In the genomic region with DNA sequence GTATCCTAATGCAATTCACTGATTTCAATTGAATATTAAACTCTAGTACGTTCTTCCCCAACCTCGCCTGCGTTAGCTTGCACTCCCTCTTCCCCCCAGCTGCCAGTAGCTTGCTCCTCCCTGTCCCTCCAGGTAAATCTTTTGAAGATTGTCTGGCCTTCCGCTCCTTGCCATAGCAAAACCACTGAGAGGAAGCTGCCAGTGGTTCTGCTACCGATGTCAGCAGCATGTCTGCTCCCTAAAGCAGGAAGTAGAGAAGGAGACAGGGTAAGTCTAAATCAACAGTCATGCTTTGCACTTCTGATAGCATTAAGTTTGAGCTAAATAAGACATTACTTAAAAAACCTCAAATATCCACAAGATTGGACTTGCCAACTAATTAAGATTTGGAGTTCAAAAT, we compare ENCODE assay signal across 15 cellular contexts.
DNase-seq lines count a peak whose midpoint lies in the region; ATAC-seq and TF ChIP-seq lines count a peak whose summit lies in the region.
"Had no signal": no experiment of that assay in that cellular context is flagged by ENCODE, and none has a peak within 500 bp of the region (broad histone marks: within the 10 kb centered on the region; RNA-seq: fewer than 3 reads in every experiment).

No MANE protein-coding gene starts in this region.

- TF ChIP-seq CTCF in Loucy (conservative IDR thresholded peaks at IDR 0.05; ENCODE audit: low read length) = no peak
- TF ChIP-seq CTCF in esophagus squamous epithelium (IDR thresholded peaks at IDR 0.05) = no peak

- H3K4me1 ChIP-seq in Loucy (ENCODE audit: insufficient read depth, low read length, poor library complexity, severe bottlenecking) (peaks cover 25% of the 10 kb centered on the region), esophagus squamous epithelium (no peaks in the 10 kb centered on the region)
- H3K4me1 ChIP-seq: BLaER1, sigmoid colon, stomach had no signal

- peak overlapping the region; percentile 44 for H3K4me2 ChIP-seq in Loucy (ENCODE audit: low read depth, low read length, poor library complexity, severe bottlenecking)
- H3K4me2 ChIP-seq: BLaER1 had no signal

- peak overlapping the region; percentile 52 for H3K4me3 Mint-ChIP-seq in stimulated activated naive CD8-positive, alpha-beta T cell treated with anti-CD3 and anti-CD28 coated beads, Interleukin-15, Interleukin-2, amounts not matched to agents 100 ng/mL and 50 ng/mL, for 24 hours
- peak overlapping the region; percentile 18 for H3K4me3 Mint-ChIP-seq in activated naive CD8-positive, alpha-beta T cell treated with anti-CD3 and anti-CD28 coated beads for 36 hours

- no peaks in the 10 kb centered on the region for H3K27me3 ChIP-seq in Loucy (ENCODE audit: insufficient read depth, low read length, poor library complexity, severe bottlenecking)
- no peaks in the 10 kb centered on the region for H3K27me3 ChIP-seq in esophagus squamous epithelium
- H3K27me3 ChIP-seq: BLaER1, sigmoid colon, stomach had no signal

- no peaks in the 10 kb centered on the region for H3K9me3 Mint-ChIP-seq in stimulated activated naive CD8-positive, alpha-beta T cell treated with anti-CD3 and anti-CD28 coated beads, Interleukin-15, Interleukin-2, amounts not matched to agents 100 ng/mL and 50 ng/mL, for 24 hours
- no peaks in the 10 kb centered on the region for H3K9me3 Mint-ChIP-seq in activated naive CD8-positive, alpha-beta T cell treated with anti-CD3 and anti-CD28 coated beads for 36 hours

- H3K36me3 ChIP-seq in Loucy (ENCODE audit: insufficient read depth, low read length) (no peaks in the 10 kb centered on the region), esophagus squamous epithelium (no peaks in the 10 kb centered on the region)
- H3K36me3 ChIP-seq: BLaER1, sigmoid colon, stomach had no signal

- 42 to 62% methylated on average over 4 to 5 of the region's 5 CpGs for WGBS in esophagus squamous epithelium, 2 donors

- H3K4me3 ChIP-seq in Loucy (ENCODE audit: low read length, poor library complexity, severe bottlenecking) (peak overlapping the region; percentile 6), esophagus squamous epithelium (no peak overlapping the region)
- H3K4me3 ChIP-seq: BLaER1, sigmoid colon, stomach had no signal

- ATAC-seq in stimulated activated naive CD8-positive, alpha-beta T cell treated with anti-CD3 and anti-CD28 coated beads, Interleukin-15, Interleukin-2, amounts not matched to agents 100 U/mL and 50 U/mL, for 24 hours = no peak
- ATAC-seq in GM21619 (IDR thresholded peaks at IDR 0.05; ENCODE audit: unreplicated experiment) = no peak
- ATAC-seq in GM21515 (IDR thresholded peaks at IDR 0.05; ENCODE audit: unreplicated experiment) = no peak

- intact Hi-C loops in esophagus squamous epithelium (cut with DNase I) = no loop called here

- H3K27ac Mint-ChIP-seq in stimulated activated naive CD8-positive, alpha-beta T cell treated with anti-CD3 and anti-CD28 coated beads, Interleukin-15, Interleukin-2, amounts not matched to agents 100 ng/mL and 50 ng/mL, for 24 hours = no peak overlapping the region
- H3K27ac Mint-ChIP-seq in activated naive CD8-positive, alpha-beta T cell treated with anti-CD3 and anti-CD28 coated beads for 36 hours = no peak overlapping the region

- no peaks in the 10 kb centered on the region for H3F3A ChIP-seq in Loucy (ENCODE audit: low read depth)

- H3K9me3 ChIP-seq in Loucy (ENCODE audit: insufficient read depth, low read depth, low read length) (no peaks in the 10 kb centered on the region), esophagus squamous epithelium (no peaks in the 10 kb centered on the region)
- H3K9me3 ChIP-seq: BLaER1, sigmoid colon, stomach had no signal

- peak overlapping the region; percentile 71 for H2AFZ ChIP-seq in Loucy (ENCODE audit: low read length)

- H3K4me1 Mint-ChIP-seq in stimulated activated naive CD8-positive, alpha-beta T cell treated with anti-CD3 and anti-CD28 coated beads, Interleukin-15, Interleukin-2, amounts not matched to agents 100 ng/mL and 50 ng/mL, for 24 hours (ENCODE audit: low read depth) = peaks cover 11% of the 10 kb centered on the region
- H3K4me1 Mint-ChIP-seq in activated naive CD8-positive, alpha-beta T cell treated with anti-CD3 and anti-CD28 coated beads for 36 hours = peaks cover 11% of the 10 kb centered on the region

- no peaks in the 10 kb centered on the region for H3K9me2 ChIP-seq in Loucy (replicated peaks; ENCODE audit: low read depth, low read length)

- TF ChIP-seq POLR2A in esophagus squamous epithelium (IDR thresholded peaks at IDR 0.05) = no peak

- H3K27me3 Mint-ChIP-seq in stimulated activated naive CD8-positive, alpha-beta T cell treated with anti-CD3 and anti-CD28 coated beads, Interleukin-15, Interleukin-2, amounts not matched to agents 100 ng/mL and 50 ng/mL, for 24 hours = no peaks in the 10 kb centered on the region
- no peaks in the 10 kb centered on the region for H3K27me3 Mint-ChIP-seq in activated naive CD8-positive, alpha-beta T cell treated with anti-CD3 and anti-CD28 coated beads for 36 hours

- no peaks in the 10 kb centered on the region for H3K79me2 ChIP-seq in Loucy (ENCODE audit: insufficient read depth, low read length)

- H4K20me1 ChIP-seq in Loucy (ENCODE audit: insufficient read depth, low read length, poor library complexity, severe bottlenecking) = no peaks in the 10 kb centered on the region
- H4K20me1 ChIP-seq: BLaER1 had no signal

- no peak overlapping the region for H3K9ac ChIP-seq in Loucy (ENCODE audit: low read depth, low read length, poor library complexity, severe bottlenecking)
- H3K9ac ChIP-seq: BLaER1 had no signal

- H3K36me3 Mint-ChIP-seq in stimulated activated naive CD8-positive, alpha-beta T cell treated with anti-CD3 and anti-CD28 coated beads, Interleukin-15, Interleukin-2, amounts not matched to agents 100 ng/mL and 50 ng/mL, for 24 hours (ENCODE audit: low read depth) = no peaks in the 10 kb centered on the region
- no peaks in the 10 kb centered on the region for H3K36me3 Mint-ChIP-seq in activated naive CD8-positive, alpha-beta T cell treated with anti-CD3 and anti-CD28 coated beads for 36 hours

- no peak overlapping the region for H3K27ac ChIP-seq in esophagus squamous epithelium
- H3K27ac ChIP-seq: BLaER1, sigmoid colon, stomach had no signal

- no peak for DNase-seq in stimulated activated naive CD8-positive, alpha-beta T cell treated with anti-CD3 and anti-CD28 coated beads, Interleukin-15, Interleukin-2, amounts not matched to agents 100 U/mL and 50 U/mL, for 24 hours
- DNase-seq in activated naive CD8-positive, alpha-beta T cell treated with anti-CD3 and anti-CD28 coated beads for 36 hours = no peak
- DNase-seq in NCI-H345 treated with DMSO at 0.1 percent for 48 hours (lab: John Stamatoyannopoulos, UW; ENCODE audit: unreplicated experiment) (no peak), esophagus squamous epithelium (lab: John Stamatoyannopoulos, UW) (no peak)
- DNase-seq: amygdala, hypothalamus, NCI-H1105 treated with DMSO at 0.1 percent for 48 hours, NCI-H345, sigmoid colon, stomach had no signal
